Comparison of ENCODE assay signal across 1 cellular context in the genomic region with DNA sequence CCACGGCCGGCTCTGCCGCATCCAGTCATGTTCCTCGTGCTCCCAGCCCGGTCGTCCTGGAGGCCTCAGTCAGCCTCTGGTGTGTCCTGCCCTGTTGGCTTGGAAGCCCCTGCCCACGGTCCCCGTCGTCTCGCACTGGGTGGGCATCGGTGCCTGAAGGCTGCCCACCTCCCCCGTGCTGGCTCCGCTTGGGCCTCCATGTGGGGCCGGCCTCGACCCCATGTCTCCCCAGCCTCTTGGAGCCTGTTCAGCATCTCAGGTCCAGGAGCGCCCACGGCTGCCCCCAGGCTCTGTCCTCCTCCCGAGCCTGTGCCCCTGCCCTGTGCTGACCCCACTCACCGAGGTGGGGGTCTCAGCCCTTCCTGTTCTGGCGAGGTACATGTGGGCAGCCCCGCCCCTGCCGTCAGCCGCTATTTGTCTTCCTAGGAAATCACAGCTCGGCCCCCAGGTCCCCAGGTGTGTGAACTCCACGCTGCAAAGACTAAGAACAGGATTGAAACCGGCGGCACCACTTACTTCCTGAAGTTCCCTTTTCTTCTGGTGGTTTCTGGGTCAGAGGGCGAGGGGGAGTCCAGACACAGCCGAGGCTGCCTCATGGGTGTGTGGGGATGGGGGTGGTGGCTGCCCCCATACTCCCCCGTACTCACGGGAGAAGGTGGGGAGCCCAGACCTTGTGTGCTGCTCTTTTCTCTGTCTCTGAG.
TF ChIP-seq lines count a peak whose summit lies in the region.

No MANE protein-coding gene starts in this region.

TF ChIP-seq in A549, 52 proteins besides CTCF, POLR2A, EP300 and RAD21:
- TF ChIP-seq, protein P1, sequence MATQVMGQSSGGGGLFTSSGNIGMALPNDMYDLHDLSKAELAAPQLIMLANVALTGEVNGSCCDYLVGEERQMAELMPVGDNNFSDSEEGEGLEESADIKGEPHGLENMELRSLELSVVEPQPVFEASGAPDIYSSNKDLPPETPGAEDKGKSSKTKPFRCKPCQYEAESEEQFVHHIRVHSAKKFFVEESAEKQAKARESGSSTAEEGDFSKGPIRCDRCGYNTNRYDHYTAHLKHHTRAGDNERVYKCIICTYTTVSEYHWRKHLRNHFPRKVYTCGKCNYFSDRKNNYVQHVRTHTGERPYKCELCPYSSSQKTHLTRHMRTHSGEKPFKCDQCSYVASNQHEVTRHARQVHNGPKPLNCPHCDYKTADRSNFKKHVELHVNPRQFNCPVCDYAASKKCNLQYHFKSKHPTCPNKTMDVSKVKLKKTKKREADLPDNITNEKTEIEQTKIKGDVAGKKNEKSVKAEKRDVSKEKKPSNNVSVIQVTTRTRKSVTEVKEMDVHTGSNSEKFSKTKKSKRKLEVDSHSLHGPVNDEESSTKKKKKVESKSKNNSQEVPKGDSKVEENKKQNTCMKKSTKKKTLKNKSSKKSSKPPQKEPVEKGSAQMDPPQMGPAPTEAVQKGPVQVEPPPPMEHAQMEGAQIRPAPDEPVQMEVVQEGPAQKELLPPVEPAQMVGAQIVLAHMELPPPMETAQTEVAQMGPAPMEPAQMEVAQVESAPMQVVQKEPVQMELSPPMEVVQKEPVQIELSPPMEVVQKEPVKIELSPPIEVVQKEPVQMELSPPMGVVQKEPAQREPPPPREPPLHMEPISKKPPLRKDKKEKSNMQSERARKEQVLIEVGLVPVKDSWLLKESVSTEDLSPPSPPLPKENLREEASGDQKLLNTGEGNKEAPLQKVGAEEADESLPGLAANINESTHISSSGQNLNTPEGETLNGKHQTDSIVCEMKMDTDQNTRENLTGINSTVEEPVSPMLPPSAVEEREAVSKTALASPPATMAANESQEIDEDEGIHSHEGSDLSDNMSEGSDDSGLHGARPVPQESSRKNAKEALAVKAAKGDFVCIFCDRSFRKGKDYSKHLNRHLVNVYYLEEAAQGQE (IDR thresholded peaks at IDR 0.05), result peak; percentile 37; the same call in 1 of the 2 replicates
